Comparison of ENCODE assay signal across 1 cellular context in the genomic region with DNA sequence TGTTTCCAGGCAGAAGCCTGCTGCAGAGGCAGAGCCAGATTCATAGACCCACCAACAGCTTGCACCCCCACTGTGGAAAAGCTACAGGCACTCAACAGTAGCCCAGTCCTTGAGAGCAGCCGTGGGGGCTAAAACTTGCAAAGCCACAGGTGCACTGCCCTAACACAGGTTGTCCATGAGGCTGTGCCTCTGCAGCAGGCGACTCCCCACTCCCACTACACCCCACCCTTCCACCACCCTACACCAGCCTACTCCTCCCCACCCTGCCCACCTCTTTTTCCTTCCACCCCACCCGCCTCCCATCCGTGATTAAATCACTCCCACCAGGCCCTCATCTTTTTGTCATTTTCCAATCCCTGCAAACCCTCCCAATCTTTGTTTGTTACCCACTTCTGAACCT. TPM values are rescaled to one million over a fixed set of nuclear protein-coding genes. Genes with fewer than 3 reads are reported as not detected.
"Had no signal": no experiment of that assay in that cellular context is flagged by ENCODE, and none has a peak within 500 bp of the region (broad histone marks: within the 10 kb centered on the region; RNA-seq: fewer than 3 reads in every experiment).

No MANE protein-coding gene starts in this region.

RNA-seq across cellular contexts. Expression of gene ANKRD18A, which starts 55.2 kb away (rescaled TPM):
- total RNA-seq: GM23248 had no signal
- polyA plus RNA-seq: GM23248 had no signal
